Comparison of ENCODE assay signal across 1 cellular context in the genomic region with DNA sequence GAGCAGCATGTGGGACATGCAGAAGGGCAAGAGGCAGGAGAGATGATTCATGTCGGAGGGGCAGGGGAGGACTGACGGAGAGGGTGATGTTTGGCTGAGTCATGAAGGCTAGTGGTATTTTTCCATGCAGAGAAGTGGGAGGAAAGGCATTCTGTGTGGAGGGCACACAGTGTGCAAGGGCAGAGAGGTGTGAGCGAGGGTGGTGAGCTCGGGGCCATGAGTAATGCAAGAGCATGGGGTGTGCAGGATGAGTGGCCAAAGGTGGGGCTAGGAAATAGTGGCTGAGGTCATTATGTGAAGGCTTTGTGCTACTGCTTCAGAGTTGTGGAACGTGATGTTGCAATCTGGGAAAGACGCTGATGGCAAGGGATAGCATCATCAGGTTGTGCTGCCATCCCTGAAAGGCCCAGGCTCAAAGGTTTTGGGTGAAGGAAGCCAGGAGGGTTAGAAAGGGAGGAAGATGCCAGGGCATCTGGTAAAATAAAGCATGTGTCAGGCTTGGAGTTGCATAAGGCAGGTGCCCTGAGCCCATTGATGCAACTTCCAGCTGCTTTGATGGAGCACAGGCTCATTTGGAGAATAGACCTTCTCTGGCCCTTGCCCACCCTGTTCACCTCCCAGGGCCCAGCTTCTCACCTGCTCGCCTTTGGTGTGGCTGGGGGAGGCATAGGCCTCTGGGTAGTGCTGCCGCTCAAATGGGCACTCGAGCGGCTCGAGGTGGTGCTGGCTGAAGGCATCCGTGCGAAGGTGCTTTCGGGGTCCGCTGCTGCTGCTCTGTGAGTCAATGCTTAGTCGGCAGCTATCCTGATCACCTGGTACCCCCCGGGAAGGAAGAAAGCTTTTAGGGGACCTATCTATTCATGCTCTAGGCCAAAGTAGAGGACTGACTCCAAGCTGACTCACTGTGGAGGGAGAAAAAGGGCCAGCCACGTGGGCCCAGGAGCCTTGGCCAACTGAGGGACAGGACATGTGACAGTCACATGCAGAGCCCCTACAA.
TF ChIP-seq lines count a peak whose summit lies in the region.

No MANE protein-coding gene starts in this region.

TF ChIP-seq in HepG2, 621 proteins besides CTCF, POLR2A, EP300 and RAD21 (continued from another document and continues in another):
- TF ChIP-seq, protein P1, sequence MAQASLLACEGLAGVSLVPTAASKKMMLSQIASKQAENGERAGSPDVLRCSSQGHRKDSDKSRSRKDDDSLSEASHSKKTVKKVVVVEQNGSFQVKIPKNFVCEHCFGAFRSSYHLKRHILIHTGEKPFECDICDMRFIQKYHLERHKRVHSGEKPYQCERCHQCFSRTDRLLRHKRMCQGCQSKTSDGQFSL (CRISPR knock-in tag; IDR thresholded peaks at IDR 0.05): no peak
- TF ChIP-seq RBFOX2 (IDR thresholded peaks at IDR 0.05; ENCODE audit: low read depth, low read length) (no peak), SNAI1 (CRISPR knock-in tag; IDR thresholded peaks at IDR 0.05; ENCODE audit: borderline replicate concordance) (no peak), PTBP1 (IDR thresholded peaks at IDR 0.05; ENCODE audit: low read depth, low read length, poor library complexity, severe bottlenecking) (no peak), IRX3 (CRISPR knock-in tag; IDR thresholded peaks at IDR 0.05; ENCODE audit: borderline replicate concordance, low read depth) (no peak), ZFP62 (CRISPR knock-in tag; IDR thresholded peaks at IDR 0.05) (no peak), PAX8 (CRISPR knock-in tag; IDR thresholded peaks at IDR 0.05; ENCODE audit: borderline replicate concordance) (no peak), AGO2 (optimal IDR thresholded peaks at IDR 0.05; ENCODE audit: low read depth, low read length) (no peak), ZNF446 (CRISPR knock-in tag; IDR thresholded peaks at IDR 0.05) (no peak), PRPF4 (IDR thresholded peaks at IDR 0.05; ENCODE audit: low read depth, low read length, poor library complexity, severe bottlenecking) (no peak), KDM6A (CRISPR knock-in tag; IDR thresholded peaks at IDR 0.05; ENCODE audit: low read depth) (no peak), ATF7-NPFF (CRISPR knock-in tag; IDR thresholded peaks at IDR 0.05; ENCODE audit: low read depth) (no peak), TAF1 (CRISPR knock-in tag; IDR thresholded peaks at IDR 0.05) (no peak), SRSF1 (optimal IDR thresholded peaks at IDR 0.05; ENCODE audit: low read depth, low read length) (no peak), KDM1A (CRISPR knock-in tag; IDR thresholded peaks at IDR 0.05) (peak; percentile 81), ARNTL (CRISPR knock-in tag; IDR thresholded peaks at IDR 0.05) (no peak), NFYC (CRISPR knock-in tag; IDR thresholded peaks at IDR 0.05) (no peak), ZBTB3 (CRISPR knock-in tag; IDR thresholded peaks at IDR 0.05; ENCODE audit: borderline replicate concordance, low read depth) (no peak), ZNF274 (CRISPR knock-in tag; IDR thresholded peaks at IDR 0.05) (no peak)
- TF ChIP-seq, protein P2, sequence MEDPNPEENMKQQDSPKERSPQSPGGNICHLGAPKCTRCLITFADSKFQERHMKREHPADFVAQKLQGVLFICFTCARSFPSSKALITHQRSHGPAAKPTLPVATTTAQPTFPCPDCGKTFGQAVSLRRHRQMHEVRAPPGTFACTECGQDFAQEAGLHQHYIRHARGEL (CRISPR knock-in tag; IDR thresholded peaks at IDR 0.05): no peak
- TF ChIP-seq, protein P3, sequence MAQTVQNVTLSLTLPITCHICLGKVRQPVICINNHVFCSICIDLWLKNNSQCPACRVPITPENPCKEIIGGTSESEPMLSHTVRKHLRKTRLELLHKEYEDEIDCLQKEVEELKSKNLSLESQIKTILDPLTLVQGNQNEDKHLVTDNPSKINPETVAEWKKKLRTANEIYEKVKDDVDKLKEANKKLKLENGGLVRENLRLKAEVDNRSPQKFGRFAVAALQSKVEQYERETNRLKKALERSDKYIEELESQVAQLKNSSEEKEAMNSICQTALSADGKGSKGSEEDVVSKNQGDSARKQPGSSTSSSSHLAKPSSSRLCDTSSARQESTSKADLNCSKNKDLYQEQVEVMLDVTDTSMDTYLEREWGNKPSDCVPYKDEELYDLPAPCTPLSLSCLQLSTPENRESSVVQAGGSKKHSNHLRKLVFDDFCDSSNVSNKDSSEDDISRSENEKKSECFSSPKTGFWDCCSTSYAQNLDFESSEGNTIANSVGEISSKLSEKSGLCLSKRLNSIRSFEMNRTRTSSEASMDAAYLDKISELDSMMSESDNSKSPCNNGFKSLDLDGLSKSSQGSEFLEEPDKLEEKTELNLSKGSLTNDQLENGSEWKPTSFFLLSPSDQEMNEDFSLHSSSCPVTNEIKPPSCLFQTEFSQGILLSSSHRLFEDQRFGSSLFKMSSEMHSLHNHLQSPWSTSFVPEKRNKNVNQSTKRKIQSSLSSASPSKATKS (CRISPR knock-in tag; IDR thresholded peaks at IDR 0.05): no peak
- TF ChIP-seq, protein P4, sequence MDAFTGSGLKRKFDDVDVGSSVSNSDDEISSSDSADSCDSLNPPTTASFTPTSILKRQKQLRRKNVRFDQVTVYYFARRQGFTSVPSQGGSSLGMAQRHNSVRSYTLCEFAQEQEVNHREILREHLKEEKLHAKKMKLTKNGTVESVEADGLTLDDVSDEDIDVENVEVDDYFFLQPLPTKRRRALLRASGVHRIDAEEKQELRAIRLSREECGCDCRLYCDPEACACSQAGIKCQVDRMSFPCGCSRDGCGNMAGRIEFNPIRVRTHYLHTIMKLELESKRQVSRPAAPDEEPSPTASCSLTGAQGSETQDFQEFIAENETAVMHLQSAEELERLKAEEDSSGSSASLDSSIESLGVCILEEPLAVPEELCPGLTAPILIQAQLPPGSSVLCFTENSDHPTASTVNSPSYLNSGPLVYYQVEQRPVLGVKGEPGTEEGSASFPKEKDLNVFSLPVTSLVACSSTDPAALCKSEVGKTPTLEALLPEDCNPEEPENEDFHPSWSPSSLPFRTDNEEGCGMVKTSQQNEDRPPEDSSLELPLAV (CRISPR knock-in tag; conservative IDR thresholded peaks at IDR 0.05; ENCODE audit: low read depth): no peak
- TF ChIP-seq, protein P5, sequence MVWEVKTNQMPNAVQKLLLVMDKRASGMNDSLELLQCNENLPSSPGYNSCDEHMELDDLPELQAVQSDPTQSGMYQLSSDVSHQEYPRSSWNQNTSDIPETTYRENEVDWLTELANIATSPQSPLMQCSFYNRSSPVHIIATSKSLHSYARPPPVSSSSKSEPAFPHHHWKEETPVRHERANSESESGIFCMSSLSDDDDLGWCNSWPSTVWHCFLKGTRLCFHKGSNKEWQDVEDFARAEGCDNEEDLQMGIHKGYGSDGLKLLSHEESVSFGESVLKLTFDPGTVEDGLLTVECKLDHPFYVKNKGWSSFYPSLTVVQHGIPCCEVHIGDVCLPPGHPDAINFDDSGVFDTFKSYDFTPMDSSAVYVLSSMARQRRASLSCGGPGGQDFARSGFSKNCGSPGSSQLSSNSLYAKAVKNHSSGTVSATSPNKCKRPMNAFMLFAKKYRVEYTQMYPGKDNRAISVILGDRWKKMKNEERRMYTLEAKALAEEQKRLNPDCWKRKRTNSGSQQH (CRISPR knock-in tag; IDR thresholded peaks at IDR 0.05; ENCODE audit: low read depth): peak; percentile 29; the same call in 1 of the 2 replicates
- TF ChIP-seq, protein P6, sequence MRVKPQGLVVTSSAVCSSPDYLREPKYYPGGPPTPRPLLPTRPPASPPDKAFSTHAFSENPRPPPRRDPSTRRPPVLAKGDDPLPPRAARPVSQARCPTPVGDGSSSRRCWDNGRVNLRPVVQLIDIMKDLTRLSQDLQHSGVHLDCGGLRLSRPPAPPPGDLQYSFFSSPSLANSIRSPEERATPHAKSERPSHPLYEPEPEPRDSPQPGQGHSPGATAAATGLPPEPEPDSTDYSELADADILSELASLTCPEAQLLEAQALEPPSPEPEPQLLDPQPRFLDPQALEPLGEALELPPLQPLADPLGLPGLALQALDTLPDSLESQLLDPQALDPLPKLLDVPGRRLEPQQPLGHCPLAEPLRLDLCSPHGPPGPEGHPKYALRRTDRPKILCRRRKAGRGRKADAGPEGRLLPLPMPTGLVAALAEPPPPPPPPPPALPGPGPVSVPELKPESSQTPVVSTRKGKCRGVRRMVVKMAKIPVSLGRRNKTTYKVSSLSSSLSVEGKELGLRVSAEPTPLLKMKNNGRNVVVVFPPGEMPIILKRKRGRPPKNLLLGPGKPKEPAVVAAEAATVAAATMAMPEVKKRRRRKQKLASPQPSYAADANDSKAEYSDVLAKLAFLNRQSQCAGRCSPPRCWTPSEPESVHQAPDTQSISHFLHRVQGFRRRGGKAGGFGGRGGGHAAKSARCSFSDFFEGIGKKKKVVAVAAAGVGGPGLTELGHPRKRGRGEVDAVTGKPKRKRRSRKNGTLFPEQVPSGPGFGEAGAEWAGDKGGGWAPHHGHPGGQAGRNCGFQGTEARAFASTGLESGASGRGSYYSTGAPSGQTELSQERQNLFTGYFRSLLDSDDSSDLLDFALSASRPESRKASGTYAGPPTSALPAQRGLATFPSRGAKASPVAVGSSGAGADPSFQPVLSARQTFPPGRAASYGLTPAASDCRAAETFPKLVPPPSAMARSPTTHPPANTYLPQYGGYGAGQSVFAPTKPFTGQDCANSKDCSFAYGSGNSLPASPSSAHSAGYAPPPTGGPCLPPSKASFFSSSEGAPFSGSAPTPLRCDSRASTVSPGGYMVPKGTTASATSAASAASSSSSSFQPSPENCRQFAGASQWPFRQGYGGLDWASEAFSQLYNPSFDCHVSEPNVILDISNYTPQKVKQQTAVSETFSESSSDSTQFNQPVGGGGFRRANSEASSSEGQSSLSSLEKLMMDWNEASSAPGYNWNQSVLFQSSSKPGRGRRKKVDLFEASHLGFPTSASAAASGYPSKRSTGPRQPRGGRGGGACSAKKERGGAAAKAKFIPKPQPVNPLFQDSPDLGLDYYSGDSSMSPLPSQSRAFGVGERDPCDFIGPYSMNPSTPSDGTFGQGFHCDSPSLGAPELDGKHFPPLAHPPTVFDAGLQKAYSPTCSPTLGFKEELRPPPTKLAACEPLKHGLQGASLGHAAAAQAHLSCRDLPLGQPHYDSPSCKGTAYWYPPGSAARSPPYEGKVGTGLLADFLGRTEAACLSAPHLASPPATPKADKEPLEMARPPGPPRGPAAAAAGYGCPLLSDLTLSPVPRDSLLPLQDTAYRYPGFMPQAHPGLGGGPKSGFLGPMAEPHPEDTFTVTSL (CRISPR knock-in tag; IDR thresholded peaks at IDR 0.05; ENCODE audit: borderline replicate concordance): 0 out of 2 replicates have a peak, but pooled peaks have one; percentile 51
- TF ChIP-seq, protein P7, sequence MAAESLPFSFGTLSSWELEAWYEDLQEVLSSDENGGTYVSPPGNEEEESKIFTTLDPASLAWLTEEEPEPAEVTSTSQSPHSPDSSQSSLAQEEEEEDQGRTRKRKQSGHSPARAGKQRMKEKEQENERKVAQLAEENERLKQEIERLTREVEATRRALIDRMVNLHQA (CRISPR knock-in tag; IDR thresholded peaks at IDR 0.05): no peak
- TF ChIP-seq, protein P8, sequence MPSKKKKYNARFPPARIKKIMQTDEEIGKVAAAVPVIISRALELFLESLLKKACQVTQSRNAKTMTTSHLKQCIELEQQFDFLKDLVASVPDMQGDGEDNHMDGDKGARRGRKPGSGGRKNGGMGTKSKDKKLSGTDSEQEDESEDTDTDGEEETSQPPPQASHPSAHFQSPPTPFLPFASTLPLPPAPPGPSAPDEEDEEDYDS (CRISPR knock-in tag; IDR thresholded peaks at IDR 0.05): no peak
- TF ChIP-seq, protein P9, sequence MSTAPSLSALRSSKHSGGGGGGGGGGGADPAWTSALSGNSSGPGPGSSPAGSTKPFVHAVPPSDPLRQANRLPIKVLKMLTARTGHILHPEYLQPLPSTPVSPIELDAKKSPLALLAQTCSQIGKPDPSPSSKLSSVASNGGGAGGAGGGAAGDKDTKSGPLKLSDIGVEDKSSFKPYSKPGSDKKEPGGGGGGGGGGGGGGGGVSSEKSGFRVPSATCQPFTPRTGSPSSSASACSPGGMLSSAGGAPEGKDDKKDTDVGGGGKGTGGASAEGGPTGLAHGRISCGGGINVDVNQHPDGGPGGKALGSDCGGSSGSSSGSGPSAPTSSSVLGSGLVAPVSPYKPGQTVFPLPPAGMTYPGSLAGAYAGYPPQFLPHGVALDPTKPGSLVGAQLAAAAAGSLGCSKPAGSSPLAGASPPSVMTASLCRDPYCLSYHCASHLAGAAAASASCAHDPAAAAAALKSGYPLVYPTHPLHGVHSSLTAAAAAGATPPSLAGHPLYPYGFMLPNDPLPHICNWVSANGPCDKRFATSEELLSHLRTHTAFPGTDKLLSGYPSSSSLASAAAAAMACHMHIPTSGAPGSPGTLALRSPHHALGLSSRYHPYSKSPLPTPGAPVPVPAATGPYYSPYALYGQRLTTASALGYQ (CRISPR knock-in tag; IDR thresholded peaks at IDR 0.05): no peak
- TF ChIP-seq, protein P10, sequence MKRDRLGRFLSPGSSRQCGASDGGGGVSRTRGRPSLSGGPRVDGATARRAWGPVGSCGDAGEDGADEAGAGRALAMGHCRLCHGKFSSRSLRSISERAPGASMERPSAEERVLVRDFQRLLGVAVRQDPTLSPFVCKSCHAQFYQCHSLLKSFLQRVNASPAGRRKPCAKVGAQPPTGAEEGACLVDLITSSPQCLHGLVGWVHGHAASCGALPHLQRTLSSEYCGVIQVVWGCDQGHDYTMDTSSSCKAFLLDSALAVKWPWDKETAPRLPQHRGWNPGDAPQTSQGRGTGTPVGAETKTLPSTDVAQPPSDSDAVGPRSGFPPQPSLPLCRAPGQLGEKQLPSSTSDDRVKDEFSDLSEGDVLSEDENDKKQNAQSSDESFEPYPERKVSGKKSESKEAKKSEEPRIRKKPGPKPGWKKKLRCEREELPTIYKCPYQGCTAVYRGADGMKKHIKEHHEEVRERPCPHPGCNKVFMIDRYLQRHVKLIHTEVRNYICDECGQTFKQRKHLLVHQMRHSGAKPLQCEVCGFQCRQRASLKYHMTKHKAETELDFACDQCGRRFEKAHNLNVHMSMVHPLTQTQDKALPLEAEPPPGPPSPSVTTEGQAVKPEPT (CRISPR knock-in tag; IDR thresholded peaks at IDR 0.05; ENCODE audit: low read depth): no peak
- TF ChIP-seq, protein P11, sequence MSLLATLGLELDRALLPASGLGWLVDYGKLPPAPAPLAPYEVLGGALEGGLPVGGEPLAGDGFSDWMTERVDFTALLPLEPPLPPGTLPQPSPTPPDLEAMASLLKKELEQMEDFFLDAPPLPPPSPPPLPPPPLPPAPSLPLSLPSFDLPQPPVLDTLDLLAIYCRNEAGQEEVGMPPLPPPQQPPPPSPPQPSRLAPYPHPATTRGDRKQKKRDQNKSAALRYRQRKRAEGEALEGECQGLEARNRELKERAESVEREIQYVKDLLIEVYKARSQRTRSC (CRISPR knock-in tag; IDR thresholded peaks at IDR 0.05; ENCODE audit: low read depth): no peak
- TF ChIP-seq, protein P12, sequence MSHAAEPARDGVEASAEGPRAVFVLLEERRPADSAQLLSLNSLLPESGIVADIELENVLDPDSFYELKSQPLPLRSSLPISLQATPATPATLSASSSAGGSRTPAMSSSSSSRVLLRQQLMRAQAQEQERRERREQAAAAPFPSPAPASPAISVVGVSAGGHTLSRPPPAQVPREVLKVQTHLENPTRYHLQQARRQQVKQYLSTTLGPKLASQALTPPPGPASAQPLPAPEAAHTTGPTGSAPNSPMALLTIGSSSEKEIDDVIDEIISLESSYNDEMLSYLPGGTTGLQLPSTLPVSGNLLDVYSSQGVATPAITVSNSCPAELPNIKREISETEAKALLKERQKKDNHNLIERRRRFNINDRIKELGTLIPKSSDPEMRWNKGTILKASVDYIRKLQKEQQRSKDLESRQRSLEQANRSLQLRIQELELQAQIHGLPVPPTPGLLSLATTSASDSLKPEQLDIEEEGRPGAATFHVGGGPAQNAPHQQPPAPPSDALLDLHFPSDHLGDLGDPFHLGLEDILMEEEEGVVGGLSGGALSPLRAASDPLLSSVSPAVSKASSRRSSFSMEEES (CRISPR knock-in tag; IDR thresholded peaks at IDR 0.05): 0 out of 2 replicates have a peak, but pooled peaks have one; percentile 35
